ENCODE assay signal across 11 cellular contexts in the genomic region with DNA sequence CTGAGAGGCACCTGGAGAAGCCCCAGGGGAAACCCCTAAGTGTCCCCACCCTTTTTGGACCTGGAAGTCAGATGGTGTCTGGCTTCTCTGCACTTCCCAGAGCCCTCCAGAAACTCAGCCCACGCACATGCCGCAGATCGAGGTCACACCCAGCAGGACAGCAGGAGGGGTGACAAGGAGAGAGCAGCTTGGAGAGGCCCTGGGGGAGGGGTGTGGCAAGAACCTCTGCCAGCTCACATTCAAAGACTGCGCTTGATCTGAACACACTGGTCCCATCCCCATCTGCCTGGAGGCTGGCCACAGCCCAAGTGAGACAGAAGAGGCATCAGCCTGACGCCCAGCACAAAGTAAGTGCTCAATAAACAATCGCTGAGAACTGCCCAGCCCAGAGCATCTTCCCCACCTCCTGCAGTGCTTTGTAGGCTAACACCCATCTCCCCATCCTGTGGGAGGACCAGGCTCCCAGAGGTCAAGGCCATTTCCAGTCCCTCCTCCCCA. TPM values are rescaled to one million over a fixed set of nuclear protein-coding genes. Genes with fewer than 3 reads are reported as not detected.
A peak's percentile ranks its signal among the peaks of the same experiment; 100 is the strongest.
DNase-seq lines count a peak whose midpoint lies in the region; ATAC-seq and TF ChIP-seq lines count a peak whose summit lies in the region.
"Had no signal": no experiment of that assay in that cellular context is flagged by ENCODE, and none has a peak within 500 bp of the region (broad histone marks: within the 10 kb centered on the region; RNA-seq: fewer than 3 reads in every experiment).

No MANE protein-coding gene starts in this region.

- no peaks in the 10 kb centered on the region for H3K27me3 Mint-ChIP-seq in activated naive CD4-positive, alpha-beta T cell treated with anti-CD3 and anti-CD28 coated beads for 36 hours (ENCODE audit: low read depth)
- H3K27me3 Mint-ChIP-seq in stimulated activated memory B cell treated with anti-CD40 and anti-IgM and Interleukin-4, amounts not matched to agents 10 μg/mL and 1 μg/mL and 100 μg/mL, for 72 hours, result peaks cover 55% of the 10 kb centered on the region

- H3K27me3 ChIP-seq in mammary epithelial cell (ENCODE audit: insufficient read depth, low read length), result no peaks in the 10 kb centered on the region

- no peaks in the 10 kb centered on the region for H4K20me1 ChIP-seq in mammary epithelial cell (ENCODE audit: insufficient read depth, low read length)

- H3K4me1 ChIP-seq in mammary epithelial cell (ENCODE audit: insufficient read depth, low read length), result peaks cover 4% of the 10 kb centered on the region

- dilution Hi-C loops in mammary epithelial cell (cut with HindIII; ENCODE audit: low sequenced_read_pairs), result no loop called here

- H3K79me2 ChIP-seq in mammary epithelial cell (ENCODE audit: insufficient read depth, low read length), result no peaks in the 10 kb centered on the region

- no peak overlapping the region for H3K4me3 ChIP-seq in mammary epithelial cell (replicated peaks in 1 of 3; ENCODE audit: insufficient read depth in 1 of 3, low read depth in 2 of 3, low read length in 3 of 3)

- DNase-seq in activated naive CD4-positive, alpha-beta T cell treated with anti-CD3 and anti-CD28 coated beads for 36 hours, result peak; percentile 74
- DNase-seq in activated naive CD4-positive, alpha-beta T cell treated with anti-CD3 and anti-CD28 coated beads, Interleukin-2, amount 50 U/mL, for 16 hours, result no peak
- DNase-seq in NCI-H69 (lab: John Stamatoyannopoulos, UW), result peak; percentile 24
- DNase-seq in mammary epithelial cell, result peak; percentile 72
- DNase-seq in NK-92 (lab: John Stamatoyannopoulos, UW; ENCODE audit: unreplicated experiment), result no peak
- DNase-seq: anterior cingulate cortex, naive B cell had no signal

- peak overlapping the region; percentile 68 for H3K4me3 Mint-ChIP-seq in activated naive CD4-positive, alpha-beta T cell treated with anti-CD3 and anti-CD28 coated beads for 36 hours
- H3K4me3 Mint-ChIP-seq in stimulated activated memory B cell treated with anti-CD40 and anti-IgM and Interleukin-4, amounts not matched to agents 10 μg/mL and 1 μg/mL and 100 μg/mL, for 72 hours, result no peak overlapping the region
- H3K4me3 Mint-ChIP-seq: CD14-positive monocyte, naive B cell had no signal

- no peak overlapping the region for H3K27ac ChIP-seq in mammary epithelial cell (ENCODE audit: insufficient read depth, low read depth, low read length)

- H3K36me3 ChIP-seq in mammary epithelial cell (ENCODE audit: insufficient read depth, low read length), result no peaks in the 10 kb centered on the region

- TF ChIP-seq CTCF in mammary epithelial cell (conservative IDR thresholded peaks at IDR 0.05 in 1 of 2, IDR thresholded peaks at IDR 0.05 in 1 of 2; ENCODE audit: extremely low read depth in 1 of 2, insufficient read depth in 1 of 2, low read depth in 1 of 2, low read length in 2 of 2), result no peak

- CTCF ChIA-PET in activated naive CD4-positive, alpha-beta T cell treated with anti-CD3 and anti-CD28 coated beads for 36 hours (lab: Charles Lee), result interaction anchor here (1.0 to 1.5 kb wide), 2 partner anchors 8 to 49 kb away, joined by 3 to 4 read pairs; no protein-coding TSS in a partner anchor
- CTCF ChIA-PET in mammary epithelial cell (lab: Charles Lee; ENCODE audit: low non-redundant PET), result interaction anchor here (0.5 kb wide), 1 partner anchor 86 kb away, joined by 3 read pairs; no protein-coding TSS in a partner anchor

- WGBS in mammary epithelial cell (ENCODE audit: low coverage, missing lambda C conversion rate), result 0% methylated on average over 3 of the region's 6 CpGs

- no peaks in the 10 kb centered on the region for H3K36me3 Mint-ChIP-seq in activated naive CD4-positive, alpha-beta T cell treated with anti-CD3 and anti-CD28 coated beads for 36 hours (ENCODE audit: low read depth)
- H3K36me3 Mint-ChIP-seq in stimulated activated memory B cell treated with anti-CD40 and anti-IgM and Interleukin-4, amounts not matched to agents 10 μg/mL and 1 μg/mL and 100 μg/mL, for 72 hours, result no peaks in the 10 kb centered on the region
- H3K36me3 Mint-ChIP-seq: CD14-positive monocyte, naive B cell had no signal

- no peak overlapping the region for H3K9ac ChIP-seq in mammary epithelial cell (ENCODE audit: insufficient read depth, low read length)

- in situ Hi-C loops in mammary epithelial cell (cut with MboI; ENCODE audit: low sequenced_read_pairs in 2 of 2), result loop anchor here in 1 of 2 donors (10.0 kb wide), 1 partner anchor 107 kb away; no protein-coding TSS in a partner anchor

- no peak overlapping the region for H2AFZ ChIP-seq in mammary epithelial cell (ENCODE audit: low read depth, low read length)

- H3K9me3 ChIP-seq in mammary epithelial cell (replicated peaks; ENCODE audit: insufficient read depth, low read length), result no peaks in the 10 kb centered on the region

- peak overlapping the region; percentile 76 for H3K27ac Mint-ChIP-seq in activated naive CD4-positive, alpha-beta T cell treated with anti-CD3 and anti-CD28 coated beads for 36 hours
- peak overlapping the region; percentile 13 for H3K27ac Mint-ChIP-seq in stimulated activated memory B cell treated with anti-CD40 and anti-IgM and Interleukin-4, amounts not matched to agents 10 μg/mL and 1 μg/mL and 100 μg/mL, for 72 hours
- H3K27ac Mint-ChIP-seq: CD14-positive monocyte, naive B cell had no signal

- BruUV-seq in mammary epithelial cell (replicated peaks; lab: Mats Ljungman, UMichigan), result no TSS peak

- H3K9me3 Mint-ChIP-seq in activated naive CD4-positive, alpha-beta T cell treated with anti-CD3 and anti-CD28 coated beads for 36 hours, result no peaks in the 10 kb centered on the region
- no peaks in the 10 kb centered on the region for H3K9me3 Mint-ChIP-seq in stimulated activated memory B cell treated with anti-CD40 and anti-IgM and Interleukin-4, amounts not matched to agents 10 μg/mL and 1 μg/mL and 100 μg/mL, for 72 hours
- H3K9me3 Mint-ChIP-seq: CD14-positive monocyte, naive B cell had no signal

- intact Hi-C loops in activated naive CD4-positive, alpha-beta T cell treated with anti-CD3 and anti-CD28 coated beads for 36 hours (cut with micrococcal nuclease), result no loop called here
- intact Hi-C loops in mammary epithelial cell (cut with micrococcal nuclease), result no loop called here

- H3K4me1 Mint-ChIP-seq in activated naive CD4-positive, alpha-beta T cell treated with anti-CD3 and anti-CD28 coated beads for 36 hours (ENCODE audit: low read depth), result peaks cover 15% of the 10 kb centered on the region
- H3K4me1 Mint-ChIP-seq in stimulated activated memory B cell treated with anti-CD40 and anti-IgM and Interleukin-4, amounts not matched to agents 10 μg/mL and 1 μg/mL and 100 μg/mL, for 72 hours, result peaks cover 17% of the 10 kb centered on the region
- H3K4me1 Mint-ChIP-seq: CD14-positive monocyte, naive B cell had no signal

- ATAC-seq in stimulated activated memory B cell treated with anti-CD40 and anti-IgM and Interleukin-4, amounts not matched to agents 10 μg/mL and 1 μg/mL and 100 μg/mL, for 72 hours, result no peak
- ATAC-seq in GM18502 (IDR thresholded peaks at IDR 0.05; ENCODE audit: poor library complexity, unreplicated experiment), result no peak
- ATAC-seq in GM18517 (IDR thresholded peaks at IDR 0.05; ENCODE audit: unreplicated experiment), result no peak

- no peak overlapping the region for H3K4me2 ChIP-seq in mammary epithelial cell (ENCODE audit: insufficient read depth, low read depth, low read length)

RNA-seq across cellular contexts. Expression of a gene that starts 21.4 kb away (rescaled TPM):
- 10 to 100 TPM; 10.7 to 10.9 TPM for total RNA-seq in activated naive CD4-positive, alpha-beta T cell treated with anti-CD3 and anti-CD28 coated beads for 36 hours
- not detected for total RNA-seq in mammary epithelial cell
- not detected for polyA plus RNA-seq in mammary epithelial cell
- polyA minus RNA-seq in mammary epithelial cell, result not detected
- polyA plus RNA-seq: CD14-positive monocyte had no signal

RNA-seq across cellular contexts. Expression of a gene that starts 36.6 kb away (rescaled TPM):
- 10 to 100 TPM; 22.6 to 23.1 TPM for total RNA-seq in activated naive CD4-positive, alpha-beta T cell treated with anti-CD3 and anti-CD28 coated beads for 36 hours
- total RNA-seq in mammary epithelial cell, result 10 to 100 TPM; 19.2 to 25.9 TPM
- 18.4 TPM for polyA plus RNA-seq in mammary epithelial cell
- 29.2 TPM for polyA minus RNA-seq in mammary epithelial cell

Comparison
In these comparisons a context has a peak if more than half of its experiments do, and no peak if none do; other contexts are left out.
1. DNase-seq: peak in activated naive CD4-positive, alpha-beta T cell treated with anti-CD3 and anti-CD28 coated beads for 36 hours (single experiment), NCI-H69 (single experiment) and mammary epithelial cell (single experiment); none in activated naive CD4-positive, alpha-beta T cell treated with anti-CD3 and anti-CD28 coated beads, Interleukin-2, amount 50 U/mL, for 16 hours (single experiment) and NK-92 (single experiment).
2. RNA of a gene that starts 21.4 kb away (total RNA-seq): 10.7 to 10.9 TPM in activated naive CD4-positive, alpha-beta T cell treated with anti-CD3 and anti-CD28 coated beads for 36 hours; not detected in mammary epithelial cell; every median in the first group is over 10 times any median in the second.